ENCODE assay signal across 16 cellular contexts in genomic region chr2:170845343-170845742, GRCh38. TPM values are rescaled to one million over a fixed set of nuclear protein-coding genes. Genes with fewer than 3 reads are reported as not detected.
DNase-seq lines count a peak whose midpoint lies in the region; ATAC-seq, FAIRE-seq and TF ChIP-seq lines count a peak whose summit lies in the region.
"Had no signal": no experiment of that assay in that cellular context is flagged by ENCODE, and none has a peak within 500 bp of the region (broad histone marks: within the 10 kb centered on the region; RNA-seq: fewer than 3 reads in every experiment).

No MANE protein-coding gene starts in this region.

- intact Hi-C loops in K562 (cut with micrococcal nuclease), result no loop called here

- WGBS in K562 (ENCODE audit: insufficient coverage, low coverage, missing lambda C conversion rate), result 33% methylated on average over 10 of the region's 10 CpGs

- peak overlapping the region; percentile 89 for H2AFZ ChIP-seq in K562 (ENCODE audit: low read depth, low read length)

- H3K9me1 ChIP-seq in K562 (ENCODE audit: control insufficient read depth, insufficient read depth, low read length), result no peaks in the 10 kb centered on the region

- no peaks in the 10 kb centered on the region for H3K79me2 ChIP-seq in K562 (ENCODE audit: control insufficient read depth, insufficient read depth, low read length)

- H3K27me3 ChIP-seq in K562 (ENCODE audit: control insufficient read depth in 2 of 2, insufficient read depth in 2 of 2, low read length in 2 of 2), result no peaks in the 10 kb centered on the region

- TF ChIP-seq CTCF in LNCaP clone FGC (IDR thresholded peaks at IDR 0.05; ENCODE audit: control insufficient read depth, extremely low read depth, insufficient read depth), result peak; percentile 12; the same call in 1 of the 2 replicates
- peak; percentile 58 to 70 (median 62) for TF ChIP-seq CTCF in K562 (IDR thresholded peaks at IDR 0.05 in 2 of 3, conservative IDR thresholded peaks at IDR 0.05 in 1 of 3; ENCODE audit: insufficient read depth in 2 of 3, low read depth in 1 of 3, low read length in 3 of 3)

- peak; percentile 51 for FAIRE-seq in K562 (lab: Jason Lieb, UNC)
- FAIRE-seq: colon, islet of Langerhans had no signal

- no peak for TF ChIP-seq POLR2A in K562 (conservative IDR thresholded peaks at IDR 0.05)

- H3K36me3 ChIP-seq in K562 (ENCODE audit: control insufficient read depth, insufficient read depth, low read length), result no peaks in the 10 kb centered on the region

- peak in 1 of 2 experiments; percentile 45; a peak in 2 of 4 replicates for TF ChIP-seq RAD21 in K562 (CRISPR knock-in tag; conservative IDR thresholded peaks at IDR 0.05 in 1 of 2, IDR thresholded peaks at IDR 0.05 in 1 of 2)

- DNase-seq in stimulated activated CD4-positive, alpha-beta T cell treated with anti-CD3 and anti-CD28 coated beads, Interleukin-15, amount 100 ng/mL, for 24 hours, result peak; percentile 53
- no peak for DNase-seq in stimulated activated CD4-positive, alpha-beta T cell treated with anti-CD3 and anti-CD28 coated beads, Interleukin-2, amount 100 ng/mL, for 48 hours
- no peak for DNase-seq in LNCaP clone FGC (ENCODE audit: low read depth)
- DNase-seq in K562 (ENCODE audit: extremely low read depth in 1 of 4, low spot score in 3 of 4), result peak; percentile 41 to 76 (median 48)
- peak; percentile 59 for DNase-seq in stimulated activated CD8-positive, alpha-beta memory T cell treated with anti-CD3 and anti-CD28 coated beads, Interleukin-4, amount 100 ng/mL, for 48 hours
- DNase-seq in NCI-H774 (lab: John Stamatoyannopoulos, UW), result no peak
- no peak for DNase-seq in effector CD4-positive, alpha-beta T cell
- DNase-seq: activated CD4-positive, alpha-beta T cell treated with anti-CD3 and anti-CD28 coated beads, Interleukin-2, amount 10 ng/mL, durations not matched to agents 7 days and 5 days; CD4-positive, alpha-beta T cell; NCI-H1092; retina; substantia nigra; T-cell had no signal

- H3K4me1 ChIP-seq in K562 (replicated peaks in 1 of 2; ENCODE audit: control insufficient read depth in 2 of 2, insufficient read depth in 2 of 2, low read length in 2 of 2), result peaks cover 0 to 3% of the 10 kb centered on the region in 2 experiments; a peak in 1 of 5 replicates

- no peak overlapping the region for H3K27ac ChIP-seq in K562 (ENCODE audit: extremely low read depth, low read depth, low read length)

- CTCF ChIA-PET in K562 (lab: Yijun Ruan, JAX; ENCODE audit: low intra/inter-chr PET ratio), result no interaction called here

- POLR2A ChIA-PET in K562 (lab: Yijun Ruan, JAX), result interaction anchor here (0.6 to 1.1 kb wide), 2 partner anchors 10 to 24 kb away, joined by 3 read pairs; no protein-coding TSS in a partner anchor

- no peak for TF ChIP-seq EP300 in K562 (IDR thresholded peaks at IDR 0.05; ENCODE audit: low read length)

- no peak overlapping the region for H3K9ac ChIP-seq in K562 (ENCODE audit: insufficient read depth in 1 of 2, low read depth in 2 of 2, low read length in 2 of 2)

- H3K4me2 ChIP-seq in K562 (ENCODE audit: insufficient read depth, low read length), result peak overlapping the region; percentile 28; the same call in 1 of the 2 replicates

- H3K9me3 ChIP-seq in K562 (replicated peaks; ENCODE audit: control insufficient read depth, insufficient read depth, low read depth, low read length), result no peaks in the 10 kb centered on the region

- in situ Hi-C loops in K562 (cut with MboI), result no loop called here

- H4K20me1 ChIP-seq in K562 (replicated peaks; ENCODE audit: control insufficient read depth, insufficient read depth, low read length), result no peaks in the 10 kb centered on the region

- peak; percentile 91 for ATAC-seq in K562
- no peak for ATAC-seq in GM19324 (IDR thresholded peaks at IDR 0.05; ENCODE audit: low FRiP score, unreplicated experiment)
- ATAC-seq: T-cell had no signal

- BruUV-seq in K562 (replicated peaks; lab: Mats Ljungman, UMichigan), result no TSS peak

- H3K4me3 ChIP-seq in LNCaP clone FGC (ENCODE audit: low read depth, low read length) (no peak overlapping the region), K562 (no peak overlapping the region)

TF ChIP-seq in K562, 482 proteins besides CTCF, POLR2A, EP300 and RAD21 (continues in another document):
- peak in 1 of 2 experiments; percentile 83; a peak in 2 of 3 replicates for TF ChIP-seq CBX3 (IDR thresholded peaks at IDR 0.05; ENCODE audit: borderline replicate concordance in 1 of 2, low read length in 2 of 2)
- peak; percentile 83 for TF ChIP-seq ZBTB40 (IDR thresholded peaks at IDR 0.05)
- TF ChIP-seq ZBTB40 (CRISPR knock-in tag; IDR thresholded peaks at IDR 0.05), result no peak
- 0 out of 2 replicates have a peak, but pooled peaks have one; percentile 42 for TF ChIP-seq NFRKB (IDR thresholded peaks at IDR 0.05; ENCODE audit: low read depth)
- no peak for TF ChIP-seq TEAD2 (tag; IDR thresholded peaks at IDR 0.05)
- TF ChIP-seq HCFC1 (IDR thresholded peaks at IDR 0.05; ENCODE audit: low read depth, low read length), result 0 out of 2 replicates have a peak, but pooled peaks have one; percentile 41

RNA-seq across cellular contexts. Expression of gene GAD1, which starts 28.7 kb away (rescaled TPM):
- 24.1 and 26.9 TPM in 2 replicates for total RNA-seq in K562 (2011; cell fraction: chromatin; rRNA removed; ENCODE audit: low replicate concordance)
- 7.4 and 9.5 TPM in 2 replicates for total RNA-seq in K562 (2011; cell fraction: nucleolus; rRNA removed)
- total RNA-seq in K562 (2011; cell fraction: nucleoplasm; rRNA removed), result 8.8 and 21.6 TPM in 2 replicates
- total RNA-seq in K562 (2014; rRNA removed), result 22.0 and 29.1 TPM in 2 replicates
- 10.9 and 11.7 TPM in 2 replicates for total RNA-seq in K562 (2014; rRNA removed; fragmentation: Illumina TruSeq; extraction: Trizol)
- 16.8 and 17.6 TPM in 2 replicates for total RNA-seq in K562 (2015; rRNA removed; fragmentation: Illumina TruSeq; extraction: Trizol)
- total RNA-seq in K562 (2021), result 14.5 and 15.7 TPM in 2 replicates
- polyA plus RNA-seq in K562 (2011; rRNA removed), result 11.7 and 26.2 TPM in 2 replicates
- 10.0 and 35.0 TPM in 2 replicates for polyA plus RNA-seq in K562 (2011; cell fraction: cytosol; rRNA removed)
- 30.8 and 75.5 TPM in 2 replicates for polyA plus RNA-seq in K562 (2011; cell fraction: nucleus; rRNA removed)
- 26.2 and 30.3 TPM in 2 replicates for polyA plus RNA-seq in K562 (2012)
- polyA plus RNA-seq in K562 (2014; fragmentation: Illumina TruSeq; extraction: Trizol), result 9.8 and 15.0 TPM in 2 replicates
- polyA plus RNA-seq in K562 (2014; fragmentation: Nextera tagmentation; extraction: Ambion mirVana), result 1 to 10 TPM; 2.7 to 3.9 TPM
- polyA plus RNA-seq in K562 (2014; rRNA removed), result 20.8 and 24.1 TPM in 2 replicates
- 5.3 and 14.2 TPM in 2 replicates for polyA minus RNA-seq in K562 (2011; rRNA and poly(A)+ RNA removed)
- polyA minus RNA-seq in K562 (2011; cell fraction: cytosol; rRNA and poly(A)+ RNA removed), result 7.2 and 12.0 TPM in 2 replicates
- 15.6 and 21.4 TPM in 2 replicates for polyA minus RNA-seq in K562 (2011; cell fraction: nucleus; rRNA and poly(A)+ RNA removed)
- total RNA-seq: CD4-positive, alpha-beta T cell had no signal

Comparison
In these comparisons a context has a peak if more than half of its experiments do, and no peak if none do; other contexts are left out.
1. DNase-seq: peak in stimulated activated CD4-positive, alpha-beta T cell treated with anti-CD3 and anti-CD28 coated beads, Interleukin-15, amount 100 ng/mL, for 24 hours (single experiment), K562 (4 of 4) and stimulated activated CD8-positive, alpha-beta memory T cell treated with anti-CD3 and anti-CD28 coated beads, Interleukin-4, amount 100 ng/mL, for 48 hours (single experiment); none in stimulated activated CD4-positive, alpha-beta T cell treated with anti-CD3 and anti-CD28 coated beads, Interleukin-2, amount 100 ng/mL, for 48 hours (0 of 2), LNCaP clone FGC (single experiment), NCI-H774 (single experiment) and effector CD4-positive, alpha-beta T cell (single experiment).